In genomic region chr6:156242206-156242605, GRCh38 we compare ENCODE assay signal across 21 cellular contexts.
"Had no signal": no experiment of that assay in that cellular context is flagged by ENCODE, and none has a peak within 500 bp of the region (broad histone marks: within the 10 kb centered on the region; RNA-seq: fewer than 3 reads in every experiment).

No MANE protein-coding gene starts in this region.

- H3K4me3 ChIP-seq: SJCRH30 had no signal

- H3K27me3 ChIP-seq: SJCRH30 had no signal

- DNase-seq: IMR-90, Karpas-422, KG1, MV-4-11, NCI-H1048, NCI-H1105 treated with DMSO at 0.1 percent for 48 hours, NCI-H1417 treated with DMSO at 0.1 percent for 48 hours, NCI-H187, NCI-H2029, NCI-H2081 treated with DMSO at 0.1 percent for 48 hours, NCI-H2171 treated with DMSO at 0.1 percent for 48 hours, NCI-H345, NCI-H446 treated with DMSO at 0.1 percent for 48 hours, NCI-H510A treated with DMSO at 0.1 percent for 48 hours, NCI-H526, PC-3, SHP77 treated with DMSO at 0.1 percent for 48 hours, SJCRH30, T-helper 1 cell had no signal

- H3K36me3 ChIP-seq: SJCRH30 had no signal

- H3K27ac ChIP-seq: RWPE1, SJCRH30 had no signal

- H3K4me1 ChIP-seq: SJCRH30 had no signal

- FAIRE-seq: HepG2 had no signal

- H3K9me3 ChIP-seq: SJCRH30 had no signal
